Comparison of ENCODE assay signal across 30 cellular contexts in the genomic region with DNA sequence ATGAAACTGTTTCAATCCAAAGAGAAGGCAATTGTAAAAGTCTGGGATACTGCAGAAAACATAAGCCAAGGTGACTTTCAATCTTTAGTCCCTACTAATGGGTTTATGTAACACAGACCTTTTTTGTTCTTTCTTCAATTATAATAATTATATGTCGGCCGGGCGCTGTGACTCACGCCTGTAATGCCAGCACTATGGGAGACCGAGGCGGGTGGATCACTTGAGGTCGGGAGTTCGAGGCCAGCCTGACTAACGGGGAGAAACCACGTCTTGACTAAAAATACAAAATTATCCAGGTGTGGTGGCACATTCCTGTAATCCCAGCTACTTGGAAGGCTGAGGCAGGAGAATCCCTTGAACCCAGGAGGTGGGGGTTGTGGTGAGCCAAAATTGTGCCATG.
"Had no signal": no experiment of that assay in that cellular context is flagged by ENCODE, and none has a peak within 500 bp of the region (broad histone marks: within the 10 kb centered on the region; RNA-seq: fewer than 3 reads in every experiment).

No MANE protein-coding gene starts in this region.

- H3K4me3 ChIP-seq: adrenal gland, ascending aorta, body of pancreas, breast epithelium, cardiac muscle cell had no signal

- H3K4me1 ChIP-seq: adrenal gland, ascending aorta, body of pancreas, breast epithelium had no signal

- ATAC-seq: activated naive CD4-positive, alpha-beta T cell treated with anti-CD3 and anti-CD28 coated beads, Interleukin-2, amount 50 U/mL, for 72 hours; activated naive CD8-positive, alpha-beta T cell treated with anti-CD3 and anti-CD28 coated beads, Interleukin-2, amount 50 U/mL, for 24 hours; activated T-cell treated with anti-CD3 and anti-CD28 coated beads, Interleukin-2, amount 50 U/mL, for 4 hours; activated T-cell treated with anti-CD3 and anti-CD28 coated beads, Interleukin-2, amount 50 U/mL, for 72 hours; activated T-helper 17 cell treated with anti-CD3 and anti-CD28 coated beads, Interleukin-2, amount 50 U/mL, for 72 hours; body of pancreas had no signal

- H3K9me3 ChIP-seq: adrenal gland, ascending aorta, body of pancreas, breast epithelium had no signal

- H3K36me3 ChIP-seq: adrenal gland, ascending aorta, brain microvascular endothelial cell, breast epithelium, cardiac muscle cell had no signal

- H3K27ac ChIP-seq: adrenal gland, ascending aorta, body of pancreas, brain microvascular endothelial cell, breast epithelium, cardiac muscle cell had no signal

- DNase-seq: activated effector memory CD4-positive, alpha-beta T cell treated with anti-CD3 and anti-CD28 coated beads, Interleukin-2, amount 50 U/mL, for 16 hours; activated effector memory CD4-positive, alpha-beta T cell treated with Interleukin-2 at 50 U/mL for 16 hours; activated gamma-delta T cell; activated gamma-delta T cell treated with Interleukin-2 at 50 U/mL for 16 hours; activated naive CD4-positive, alpha-beta T cell; activated naive CD4-positive, alpha-beta T cell treated with anti-CD3 and anti-CD28 coated beads for 36 hours; activated naive CD4-positive, alpha-beta T cell treated with anti-CD3 and anti-CD28 coated beads, Interleukin-2, amount 10 ng/mL, durations not matched to agents 7 days and 5 days; activated naive CD4-positive, alpha-beta T cell treated with anti-CD3 and anti-CD28 coated beads, Interleukin-2, amount 50 U/mL, for 16 hours; activated naive CD4-positive, alpha-beta T cell treated with Interleukin-2 at 50 U/mL for 16 hours; activated naive CD8-positive, alpha-beta T cell treated with anti-CD3 and anti-CD28 coated beads for 36 hours; activated naive CD8-positive, alpha-beta T cell treated with anti-CD3 and anti-CD28 coated beads, Interleukin-2, amount 10 ng/mL, durations not matched to agents 7 days and 5 days; activated naive CD8-positive, alpha-beta T cell treated with anti-CD3 and anti-CD28 coated beads, Interleukin-2, amount 50 U/mL, for 24 hours; activated T-cell treated with anti-CD3 and anti-CD28 coated beads, Interleukin-2, amount 50 U/mL, for 4 hours; activated T-cell treated with anti-CD3 and anti-CD28 coated beads, Interleukin-2, amount 50 U/mL, for 48 hours; activated T-cell treated with anti-CD3 and anti-CD28 coated beads, Interleukin-2, amount 50 U/mL, for 72 hours; adrenal gland; amniotic stem cell; amygdala; anterior cingulate cortex; aorta; body of pancreas; brain microvascular endothelial cell; caudate nucleus; central memory CD4-positive, alpha-beta T cell; cerebellar nuclear complex had no signal

- H3K27me3 ChIP-seq: adrenal gland, ascending aorta, body of pancreas, brain microvascular endothelial cell, breast epithelium, cardiac muscle cell had no signal
